Comparison of ENCODE assay signal across 9 cellular contexts in the genomic region with DNA sequence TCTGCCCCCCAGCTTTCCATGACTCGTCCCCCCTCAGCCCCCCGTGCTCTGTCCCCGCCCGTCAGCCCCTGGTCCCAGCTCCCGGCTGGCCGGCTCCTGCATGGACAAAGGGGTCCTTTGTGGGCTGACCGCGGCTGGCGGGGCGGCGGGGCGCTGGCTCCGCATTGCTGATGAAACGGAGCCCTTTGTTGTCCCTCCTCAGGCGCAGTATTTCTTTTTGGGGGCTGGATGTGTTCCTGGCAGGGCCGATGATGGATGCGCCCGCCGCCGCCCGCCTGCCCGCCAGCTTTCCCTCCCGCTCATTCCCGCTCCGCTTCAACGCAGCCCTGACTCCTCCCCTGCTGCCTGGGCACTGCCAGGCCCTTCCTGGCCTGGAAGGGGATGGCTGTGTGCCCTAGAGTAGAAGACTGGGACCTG. TPM values are rescaled to one million over a fixed set of nuclear protein-coding genes. Genes with fewer than 3 reads are reported as not detected.
DNase-seq lines count a peak whose midpoint lies in the region; ATAC-seq and TF ChIP-seq lines count a peak whose summit lies in the region.
"Had no signal": no experiment of that assay in that cellular context is flagged by ENCODE, and none has a peak within 500 bp of the region (broad histone marks: within the 10 kb centered on the region; RNA-seq: fewer than 3 reads in every experiment).

No MANE protein-coding gene starts in this region.

- H3K36me3 Mint-ChIP-seq in WTC11 = peaks cover 7% of the 10 kb centered on the region
- H3K36me3 Mint-ChIP-seq in CD14-positive monocyte = peaks cover 28 to 39% of the 10 kb centered on the region in 2 donors

- peak overlapping the region; percentile 26 for H3K27ac Mint-ChIP-seq in WTC11
- H3K27ac Mint-ChIP-seq in CD14-positive monocyte = no peak overlapping the region

- H3K27me3 ChIP-seq in left ventricle myocardium inferior (ENCODE audit: low read depth) (no peaks in the 10 kb centered on the region), psoas muscle (ENCODE audit: insufficient read depth in 3 of 3, low read length in 2 of 3) (no peaks in the 10 kb centered on the region)

- ATAC-seq in WTC11 (no peak), psoas muscle (peak; percentile 27 to 41 (median 34)), GM18502 (IDR thresholded peaks at IDR 0.05; ENCODE audit: poor library complexity, unreplicated experiment) (no peak), HG03378 (IDR thresholded peaks at IDR 0.05; ENCODE audit: unreplicated experiment) (no peak), GM19023 (IDR thresholded peaks at IDR 0.05; ENCODE audit: unreplicated experiment) (no peak)

- H3K27me3 Mint-ChIP-seq in WTC11 (ENCODE audit: low read depth) = no peaks in the 10 kb centered on the region
- peaks cover 1 to 6% (median 5%) of the 10 kb centered on the region in 3 donors for H3K27me3 Mint-ChIP-seq in CD14-positive monocyte (ENCODE audit: low read depth in 3 of 3)

- H3K4me3 Mint-ChIP-seq in WTC11 (no peak overlapping the region), CD14-positive monocyte (no peak overlapping the region)

- H3K4me1 Mint-ChIP-seq in WTC11 (peaks cover 42% of the 10 kb centered on the region), CD14-positive monocyte (peaks cover 1% of the 10 kb centered on the region)

- peaks cover 19% of the 10 kb centered on the region for H3K36me3 ChIP-seq in left ventricle myocardium inferior
- peaks cover 0 to 23% of the 10 kb centered on the region in 2 donors for H3K36me3 ChIP-seq in psoas muscle (ENCODE audit: insufficient read depth in 1 of 2, low read depth in 1 of 2)

- H3K9me3 Mint-ChIP-seq in WTC11 (no peaks in the 10 kb centered on the region), CD14-positive monocyte (no peaks in the 10 kb centered on the region)

- H3K27ac ChIP-seq in left ventricle myocardium inferior (replicated peaks) (peak overlapping the region; percentile 80), psoas muscle (peak overlapping the region; percentile 77)
- H3K27ac ChIP-seq: VCaP had no signal

- DNase-seq in COLO668 (lab: John Stamatoyannopoulos, UW; ENCODE audit: unreplicated experiment) = peak; percentile 2
- DNase-seq in WTC11 (ENCODE audit: low spot score) = no peak
- no peak for DNase-seq in left ventricle myocardium inferior
- no peak for DNase-seq in psoas muscle
- no peak for DNase-seq in CD14-positive monocyte (ENCODE audit: low spot score)

- peak overlapping the region; percentile 7 for H3K4me3 ChIP-seq in left ventricle myocardium inferior
- H3K4me3 ChIP-seq in psoas muscle = peak overlapping the region; percentile 0

- CTCF ChIA-PET in WTC11 (lab: Charles Lee) = interaction anchor here (0.8 to 2.9 kb wide), 5 partner anchors 16 to 98 kb away, joined by 3 to 20 read pairs (median 14); no protein-coding TSS in a partner anchor

- POLR2A ChIA-PET in WTC11 (lab: Charles Lee) = interaction anchor here (1.1 to 1.4 kb wide), 4 partner anchors 14 to 39 kb away, joined by 3 to 7 read pairs (median 3); partner anchors contain the start of gene CXXC5

- H3K4me1 ChIP-seq in left ventricle myocardium inferior (peaks cover 81% of the 10 kb centered on the region), psoas muscle (peaks cover 86% of the 10 kb centered on the region)

- WGBS in psoas muscle, 3 donors = 29 to 42% (median 29%) methylated on average over 20 to 26 of the region's 26 CpGs

- intact Hi-C loops in left ventricle myocardium inferior (cut with micrococcal nuclease) (no loop called here), psoas muscle (cut with DNase I) (no loop called here), CD14-positive monocyte (cut with micrococcal nuclease) (no loop called here)

- H3K9me3 ChIP-seq in left ventricle myocardium inferior (replicated peaks) (no peaks in the 10 kb centered on the region), psoas muscle (no peaks in the 10 kb centered on the region)

- TF ChIP-seq CTCF in WTC11 (IDR thresholded peaks at IDR 0.05) (no peak), left ventricle myocardium inferior (IDR thresholded peaks at IDR 0.05; ENCODE audit: borderline replicate concordance) (no peak), psoas muscle (IDR thresholded peaks at IDR 0.05) (no peak), CD14-positive monocyte (IDR thresholded peaks at IDR 0.05) (no peak)

TF ChIP-seq in WTC11, 78 proteins besides CTCF, POLR2A, EP300 and RAD21:
- TF ChIP-seq IRF2 (CRISPR knock-in tag; IDR thresholded peaks at IDR 0.05; ENCODE audit: borderline replicate concordance, low read depth) (no peak), ZNF263 (CRISPR knock-in tag; IDR thresholded peaks at IDR 0.05; ENCODE audit: low read depth) (no peak), ETV6 (CRISPR knock-in tag; IDR thresholded peaks at IDR 0.05) (no peak), ZBTB21 (CRISPR knock-in tag; IDR thresholded peaks at IDR 0.05; ENCODE audit: borderline replicate concordance) (no peak)

RNA-seq across cellular contexts. Expression of gene CXXC5, which starts 28.8 kb away (rescaled TPM):
- total RNA-seq in WTC11 (2021) = 77.5 to 97.2 TPM (median 78.0 TPM) in 3 replicates
- total RNA-seq in left ventricle myocardium inferior = 56.9 TPM
- 10 to 100 TPM; 31.9 to 88.3 (median 48.5) TPM for total RNA-seq in psoas muscle
- 10 to 100 TPM; 24.5 to 48.5 (median 27.0) TPM for polyA plus RNA-seq in psoas muscle
- 10 to 100 TPM; 33.7 to 37.2 TPM for polyA plus RNA-seq in CD14-positive monocyte

Comparison
In these comparisons a context has a peak if more than half of its experiments do, and no peak if none do; other contexts are left out.
1. ATAC-seq: peak in psoas muscle (4 of 4); none in WTC11 (single experiment), GM18502 (single experiment), HG03378 (single experiment) and GM19023 (single experiment).